In the genomic region with DNA sequence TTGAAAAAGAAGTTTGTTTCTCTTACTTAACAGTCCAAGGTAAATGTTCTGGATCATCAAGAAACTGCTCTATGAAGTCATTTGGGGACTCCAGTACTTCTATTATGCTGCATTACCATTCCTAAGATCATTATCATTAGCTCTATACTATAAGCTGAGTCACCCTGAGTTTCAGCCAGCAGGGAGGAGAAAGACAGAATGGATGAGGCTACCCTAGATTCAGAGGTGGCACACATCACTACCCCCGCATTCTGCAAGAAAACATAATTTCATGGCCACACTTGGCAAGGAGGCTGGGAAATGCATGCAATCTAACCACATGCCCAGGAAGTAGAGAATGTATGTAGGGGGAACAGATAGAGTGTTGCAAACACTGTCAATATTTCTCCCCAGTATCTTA, we compare ENCODE assay signal across 28 cellular contexts. TPM values are rescaled to one million over a fixed set of nuclear protein-coding genes. Genes with fewer than 3 reads are reported as not detected.
DNase-seq lines count a peak whose midpoint lies in the region; ATAC-seq and TF ChIP-seq lines count a peak whose summit lies in the region.
"Had no signal": no experiment of that assay in that cellular context is flagged by ENCODE, and none has a peak within 500 bp of the region (broad histone marks: within the 10 kb centered on the region; RNA-seq: fewer than 3 reads in every experiment).

No MANE protein-coding gene starts in this region.

- H3K4me3 ChIP-seq in Loucy (ENCODE audit: low read length, poor library complexity, severe bottlenecking) (no peak overlapping the region), SK-N-MC (no peak overlapping the region), testis (no peak overlapping the region)
- H3K4me3 ChIP-seq: adrenal gland, cardiac muscle cell, hepatocyte, mucosa of descending colon, SJSA1 had no signal

- TF ChIP-seq POLR2A in testis (IDR thresholded peaks at IDR 0.05): no peak

- no peaks in the 10 kb centered on the region for H3K9me2 ChIP-seq in Loucy (replicated peaks; ENCODE audit: low read depth, low read length)

- POLR2A ChIA-PET in naive thymus-derived CD8-positive, alpha-beta T cell (lab: Charles Lee): no interaction called here

- intact Hi-C loops in testis (cut with DNase I; ENCODE audit: low total_unique reads): no loop called here

- no peak overlapping the region for H3K4me3 Mint-ChIP-seq in naive thymus-derived CD8-positive, alpha-beta T cell
- H3K4me3 Mint-ChIP-seq: activated B cell treated with CpG ODN at 0.5 μM for 24 hours; dendritic cell treated with granulocyte-macrophage colony-stimulating factor and Interleukin-4, amounts not matched to agents 40 ng/mL and 50 ng/mL, for 4 days had no signal

- no peaks in the 10 kb centered on the region for H3K4me1 ChIP-seq in Loucy (ENCODE audit: insufficient read depth, low read length, poor library complexity, severe bottlenecking)
- H3K4me1 ChIP-seq in testis: no peaks in the 10 kb centered on the region
- H3K4me1 ChIP-seq: adrenal gland, SJSA1 had no signal

- H3K27ac Mint-ChIP-seq in naive thymus-derived CD8-positive, alpha-beta T cell: no peak overlapping the region
- H3K27ac Mint-ChIP-seq: activated B cell treated with CpG ODN at 0.5 μM for 24 hours; dendritic cell treated with granulocyte-macrophage colony-stimulating factor and Interleukin-4, amounts not matched to agents 40 ng/mL and 50 ng/mL, for 4 days; progenitor cell of endocrine pancreas had no signal

- H3K79me2 ChIP-seq in Loucy (ENCODE audit: insufficient read depth, low read length): no peaks in the 10 kb centered on the region
- H3K79me2 ChIP-seq: hepatocyte had no signal

- DNase-seq in Daoy (ENCODE audit: low read depth) (peak; percentile 58), SK-N-MC (ENCODE audit: low read depth, low spot score) (no peak), dedifferentiated amniotic fluid mesenchymal stem cell (ENCODE audit: extremely low spot score) (peak; percentile 39), testis (no peak), DMS 273 treated with DMSO at 0.1 percent for 48 hours (lab: John Stamatoyannopoulos, UW) (no peak), DMS114 treated with DMSO at 0.1 percent for 48 hours (lab: John Stamatoyannopoulos, UW; ENCODE audit: unreplicated experiment) (no peak)
- no peak for DNase-seq in naive thymus-derived CD8-positive, alpha-beta T cell
- DNase-seq: activated B cell treated with CpG ODN at 0.5 μM for 24 hours; activated CD4-positive, alpha-beta T cell treated with anti-CD3 and anti-CD28 coated beads, Interleukin-2, amount 50 U/mL, for 48 hours; activated gamma-delta T cell; adrenal gland; GDM1; KBM-7; left ventricle myocardium superior; mucosa of descending colon; NCI-H1092 treated with DMSO at 0.1 percent for 48 hours; NCI-H1930; NCI-H345; NCI-H774; T-helper 2 cell had no signal

- H3K27me3 ChIP-seq in Loucy (ENCODE audit: insufficient read depth, low read length, poor library complexity, severe bottlenecking): no peaks in the 10 kb centered on the region
- H3K27me3 ChIP-seq in testis: no peaks in the 10 kb centered on the region
- H3K27me3 ChIP-seq: cardiac muscle cell, hepatocyte had no signal

- H3K9me3 ChIP-seq in Loucy (ENCODE audit: insufficient read depth, low read depth, low read length) (no peaks in the 10 kb centered on the region), SK-N-MC (ENCODE audit: low read depth, low read length) (no peaks in the 10 kb centered on the region), testis (no peaks in the 10 kb centered on the region)
- H3K9me3 ChIP-seq: adrenal gland, mucosa of descending colon, SJSA1 had no signal

- H3K27ac ChIP-seq in SK-N-MC (peak overlapping the region; percentile 34; the same call in 1 of the 2 replicates), testis (no peak overlapping the region)
- H3K27ac ChIP-seq: adrenal gland, C4-2B, cardiac muscle cell, hepatocyte, SJSA1 had no signal

- peaks cover 21 to 48% (median 40%) of the 10 kb centered on the region in 5 donors for H3K27me3 Mint-ChIP-seq in naive thymus-derived CD8-positive, alpha-beta T cell
- H3K27me3 Mint-ChIP-seq: progenitor cell of endocrine pancreas had no signal

- no peaks in the 10 kb centered on the region for H4K20me1 ChIP-seq in Loucy (ENCODE audit: insufficient read depth, low read length, poor library complexity, severe bottlenecking)

- no peak overlapping the region for H3K4me2 ChIP-seq in Loucy (ENCODE audit: low read depth, low read length, poor library complexity, severe bottlenecking)
- H3K4me2 ChIP-seq: hepatocyte had no signal

- 89 to 96% methylated on average over 1 of the region's 1 CpG for WGBS in testis, 2 donors

- peak overlapping the region; percentile 53 for H2AFZ ChIP-seq in Loucy (ENCODE audit: low read length)
- H2AFZ ChIP-seq: hepatocyte had no signal

- H3K9me3 Mint-ChIP-seq in naive thymus-derived CD8-positive, alpha-beta T cell: peaks cover 0 to 3% (median 0%) of the 10 kb centered on the region in 9 donors
- H3K9me3 Mint-ChIP-seq: activated B cell treated with CpG ODN at 0.5 μM for 24 hours had no signal

- H3K9ac ChIP-seq in Loucy (ENCODE audit: low read depth, low read length, poor library complexity, severe bottlenecking) (no peak overlapping the region), SK-N-MC (ENCODE audit: insufficient read length) (no peak overlapping the region)

- H3K36me3 ChIP-seq in Loucy (ENCODE audit: insufficient read depth, low read length) (no peaks in the 10 kb centered on the region), SK-N-MC (ENCODE audit: insufficient read depth, low read length) (no peaks in the 10 kb centered on the region), testis (ENCODE audit: low read depth, missing control alignments) (no peaks in the 10 kb centered on the region)
- H3K36me3 ChIP-seq: adrenal gland, cardiac muscle cell, SJSA1 had no signal

- TF ChIP-seq CTCF in Loucy (conservative IDR thresholded peaks at IDR 0.05; ENCODE audit: low read length): no peak
- TF ChIP-seq CTCF in testis (IDR thresholded peaks at IDR 0.05): no peak

- no peak for ATAC-seq in naive thymus-derived CD8-positive, alpha-beta T cell
- ATAC-seq: HCT116, left ventricle myocardium superior, mucosa of descending colon had no signal

- H3K36me3 Mint-ChIP-seq in naive thymus-derived CD8-positive, alpha-beta T cell: peaks cover 0 to 5% (median 4%) of the 10 kb centered on the region in 3 donors

- no peaks in the 10 kb centered on the region for H3F3A ChIP-seq in Loucy (ENCODE audit: low read depth)

- no peaks in the 10 kb centered on the region for H3K4me1 Mint-ChIP-seq in naive thymus-derived CD8-positive, alpha-beta T cell
- H3K4me1 Mint-ChIP-seq: activated B cell treated with CpG ODN at 0.5 μM for 24 hours had no signal

RNA-seq across cellular contexts. Expression of gene LNPK, which starts 16.6 kb away (rescaled TPM):
- 19.7 and 29.4 TPM in 2 replicates for total RNA-seq in Daoy (2014; rRNA removed; shearing (Covaris generic))
- total RNA-seq in testis: 10 to 100 TPM; 19.5 to 23.8 TPM
- polyA plus RNA-seq in testis (ENCODE audit: insufficient read depth, low read depth, low replicate concordance): 45.2 TPM
- total RNA-seq in naive thymus-derived CD8-positive, alpha-beta T cell: 10 to 100 TPM; 28.1 to 29.3 TPM
- polyA plus RNA-seq in naive thymus-derived CD8-positive, alpha-beta T cell: 10 to 100 TPM; 12.1 to 19.5 (median 13.5) TPM

Comparison
In these comparisons a context has a peak if more than half of its experiments do, and no peak if none do; other contexts are left out.
1. DNase-seq: peak in Daoy (single experiment) and dedifferentiated amniotic fluid mesenchymal stem cell (single experiment); none in SK-N-MC (single experiment), testis (single experiment), DMS 273 treated with DMSO at 0.1 percent for 48 hours (single experiment), DMS114 treated with DMSO at 0.1 percent for 48 hours (single experiment) and naive thymus-derived CD8-positive, alpha-beta T cell (0 of 10).